In genomic region chr3:168096210-168096795, GRCh38 we compare ENCODE assay signal across 1 cellular context.
TF ChIP-seq lines count a peak whose summit lies in the region.

No MANE protein-coding gene starts in this region.

TF ChIP-seq in HepG2, 621 proteins besides CTCF, POLR2A, EP300 and RAD21 (continued from another document and continues in another):
- TF ChIP-seq ZNF775 (CRISPR knock-in tag; IDR thresholded peaks at IDR 0.05; ENCODE audit: borderline replicate concordance) (no peak), TRIM24 (CRISPR knock-in tag; IDR thresholded peaks at IDR 0.05) (no peak), ZFAT (CRISPR knock-in tag; conservative IDR thresholded peaks at IDR 0.05) (no peak), HNF4G (IDR thresholded peaks at IDR 0.05; ENCODE audit: borderline replicate concordance, low read depth, low read length) (no peak), HNF4G (CRISPR knock-in tag; IDR thresholded peaks at IDR 0.05; ENCODE audit: borderline replicate concordance, low read depth) (no peak), SOX5 (CRISPR knock-in tag; IDR thresholded peaks at IDR 0.05; ENCODE audit: borderline replicate concordance) (0 out of 2 replicates have a peak, but pooled peaks have one; percentile 38), JARID2 (CRISPR knock-in tag; IDR thresholded peaks at IDR 0.05; ENCODE audit: insufficient replicate concordance) (no peak), ZNF354B (CRISPR knock-in tag; IDR thresholded peaks at IDR 0.05) (no peak), SRY (CRISPR knock-in tag; IDR thresholded peaks at IDR 0.05) (0 out of 2 replicates have a peak, but pooled peaks have one; percentile 10), HNF4A (CRISPR knock-in tag; IDR thresholded peaks at IDR 0.05) (no peak), KDM1A (CRISPR knock-in tag; IDR thresholded peaks at IDR 0.05) (no peak), SYNCRIP (IDR thresholded peaks at IDR 0.05; ENCODE audit: insufficient read depth, low read depth, low read length) (no peak), ZNF331 (CRISPR knock-in tag; IDR thresholded peaks at IDR 0.05) (peak; percentile 5; the same call in 1 of the 2 replicates), ZNF724P (CRISPR knock-in tag; IDR thresholded peaks at IDR 0.05; ENCODE audit: borderline replicate concordance) (no peak; the same call in 1 of the 2 replicates), IKZF5 (CRISPR knock-in tag; IDR thresholded peaks at IDR 0.05) (no peak), ZNF205 (CRISPR knock-in tag; IDR thresholded peaks at IDR 0.05) (no peak), ZNF530 (CRISPR knock-in tag; IDR thresholded peaks at IDR 0.05; ENCODE audit: low read depth) (no peak), KDM4B (CRISPR knock-in tag; IDR thresholded peaks at IDR 0.05) (0 out of 2 replicates have a peak, but pooled peaks have one; percentile 20), ZNF10 (CRISPR knock-in tag; IDR thresholded peaks at IDR 0.05; ENCODE audit: borderline replicate concordance, low read depth) (no peak), STAG1 (CRISPR knock-in tag; IDR thresholded peaks at IDR 0.05) (no peak), NFATC3 (CRISPR knock-in tag; IDR thresholded peaks at IDR 0.05) (no peak), KLF15 (CRISPR knock-in tag; IDR thresholded peaks at IDR 0.05; ENCODE audit: borderline replicate concordance) (no peak), ZNF12 (CRISPR knock-in tag; IDR thresholded peaks at IDR 0.05) (no peak; the same call in 1 of the 2 replicates), ZNF891 (CRISPR knock-in tag; IDR thresholded peaks at IDR 0.05) (no peak), SP2 (CRISPR knock-in tag; IDR thresholded peaks at IDR 0.05) (no peak), ZNF496 (CRISPR knock-in tag; IDR thresholded peaks at IDR 0.05; ENCODE audit: insufficient replicate concordance) (no peak), ARNTL (CRISPR knock-in tag; IDR thresholded peaks at IDR 0.05) (peak; percentile 75; the same call in 1 of the 2 replicates), GRHL1 (CRISPR knock-in tag; conservative IDR thresholded peaks at IDR 0.05) (no peak), ATF2 (CRISPR knock-in tag; IDR thresholded peaks at IDR 0.05) (no peak; the same call in 1 of the 2 replicates), ZNF557 (CRISPR knock-in tag; IDR thresholded peaks at IDR 0.05) (no peak), TOPORS (CRISPR knock-in tag; IDR thresholded peaks at IDR 0.05) (0 out of 2 replicates have a peak, but pooled peaks have one; percentile 52), SIX4 (CRISPR knock-in tag; IDR thresholded peaks at IDR 0.05) (peak; percentile 58; the same call in 1 of the 2 replicates), ARID4A (CRISPR knock-in tag; IDR thresholded peaks at IDR 0.05; ENCODE audit: borderline replicate concordance) (peak; percentile 91), ZNF781 (CRISPR knock-in tag; IDR thresholded peaks at IDR 0.05; ENCODE audit: borderline replicate concordance, not compliant biosample characterization) (peak; percentile 40), ZFX (CRISPR knock-in tag; IDR thresholded peaks at IDR 0.05; ENCODE audit: low read depth) (peak; percentile 22; the same call in 1 of the 2 replicates), PITX1 (CRISPR knock-in tag; IDR thresholded peaks at IDR 0.05) (peak; percentile 12; the same call in 1 of the 2 replicates), SAP130 (CRISPR knock-in tag; IDR thresholded peaks at IDR 0.05; ENCODE audit: low read depth) (peak; percentile 69), GTF2F1 (IDR thresholded peaks at IDR 0.05; ENCODE audit: low read length) (no peak), ZNF30 (CRISPR knock-in tag; IDR thresholded peaks at IDR 0.05) (no peak), PPARG (CRISPR knock-in tag; conservative IDR thresholded peaks at IDR 0.05) (no peak; the same call in 1 of the 2 replicates), FOXK2 (IDR thresholded peaks at IDR 0.05) (0 out of 2 replicates have a peak, but pooled peaks have one; percentile 48)
- TF ChIP-seq, protein P1, sequence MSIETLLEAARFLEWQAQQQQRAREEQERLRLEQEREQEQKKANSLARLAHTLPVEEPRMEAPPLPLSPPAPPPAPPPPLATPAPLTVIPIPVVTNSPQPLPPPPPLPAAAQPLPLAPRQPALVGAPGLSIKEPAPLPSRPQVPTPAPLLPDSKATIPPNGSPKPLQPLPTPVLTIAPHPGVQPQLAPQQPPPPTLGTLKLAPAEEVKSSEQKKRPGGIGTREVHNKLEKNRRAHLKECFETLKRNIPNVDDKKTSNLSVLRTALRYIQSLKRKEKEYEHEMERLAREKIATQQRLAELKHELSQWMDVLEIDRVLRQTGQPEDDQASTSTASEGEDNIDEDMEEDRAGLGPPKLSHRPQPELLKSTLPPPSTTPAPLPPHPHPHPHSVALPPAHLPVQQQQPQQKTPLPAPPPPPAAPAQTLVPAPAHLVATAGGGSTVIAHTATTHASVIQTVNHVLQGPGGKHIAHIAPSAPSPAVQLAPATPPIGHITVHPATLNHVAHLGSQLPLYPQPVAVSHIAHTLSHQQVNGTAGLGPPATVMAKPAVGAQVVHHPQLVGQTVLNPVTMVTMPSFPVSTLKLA (IDR thresholded peaks at IDR 0.05) = peak; percentile 94
- TF ChIP-seq, protein P2, sequence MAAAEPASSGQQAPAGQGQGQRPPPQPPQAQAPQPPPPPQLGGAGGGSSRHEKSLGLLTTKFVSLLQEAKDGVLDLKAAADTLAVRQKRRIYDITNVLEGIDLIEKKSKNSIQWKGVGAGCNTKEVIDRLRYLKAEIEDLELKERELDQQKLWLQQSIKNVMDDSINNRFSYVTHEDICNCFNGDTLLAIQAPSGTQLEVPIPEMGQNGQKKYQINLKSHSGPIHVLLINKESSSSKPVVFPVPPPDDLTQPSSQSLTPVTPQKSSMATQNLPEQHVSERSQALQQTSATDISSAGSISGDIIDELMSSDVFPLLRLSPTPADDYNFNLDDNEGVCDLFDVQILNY (CRISPR knock-in tag; conservative IDR thresholded peaks at IDR 0.05) = no peak
- TF ChIP-seq, protein P3, sequence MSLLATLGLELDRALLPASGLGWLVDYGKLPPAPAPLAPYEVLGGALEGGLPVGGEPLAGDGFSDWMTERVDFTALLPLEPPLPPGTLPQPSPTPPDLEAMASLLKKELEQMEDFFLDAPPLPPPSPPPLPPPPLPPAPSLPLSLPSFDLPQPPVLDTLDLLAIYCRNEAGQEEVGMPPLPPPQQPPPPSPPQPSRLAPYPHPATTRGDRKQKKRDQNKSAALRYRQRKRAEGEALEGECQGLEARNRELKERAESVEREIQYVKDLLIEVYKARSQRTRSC (CRISPR knock-in tag; IDR thresholded peaks at IDR 0.05; ENCODE audit: low read depth) = no peak
- TF ChIP-seq, protein P4, sequence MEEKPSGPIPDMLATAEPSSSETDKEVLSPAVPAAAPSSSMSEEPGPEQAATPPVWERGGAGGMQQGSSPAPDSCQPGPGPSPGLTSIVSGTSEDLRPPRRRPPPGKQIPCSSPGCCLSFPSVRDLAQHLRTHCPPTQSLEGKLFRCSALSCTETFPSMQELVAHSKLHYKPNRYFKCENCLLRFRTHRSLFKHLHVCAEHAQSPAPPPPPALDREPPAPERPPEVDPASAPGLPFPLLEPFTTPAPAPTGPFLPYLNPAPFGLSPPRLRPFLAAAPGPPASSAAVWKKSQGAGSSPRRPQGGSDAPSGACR (CRISPR knock-in tag; IDR thresholded peaks at IDR 0.05) = peak; percentile 31; the same call in 1 of the 2 replicates
- TF ChIP-seq, protein P5, sequence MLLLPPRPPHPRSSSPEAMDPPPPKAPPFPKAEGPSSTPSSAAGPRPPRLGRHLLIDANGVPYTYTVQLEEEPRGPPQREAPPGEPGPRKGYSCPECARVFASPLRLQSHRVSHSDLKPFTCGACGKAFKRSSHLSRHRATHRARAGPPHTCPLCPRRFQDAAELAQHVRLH (CRISPR knock-in tag; IDR thresholded peaks at IDR 0.05; ENCODE audit: borderline replicate concordance, low read depth) = no peak; the same call in 1 of the 2 replicates
- TF ChIP-seq, protein P6, sequence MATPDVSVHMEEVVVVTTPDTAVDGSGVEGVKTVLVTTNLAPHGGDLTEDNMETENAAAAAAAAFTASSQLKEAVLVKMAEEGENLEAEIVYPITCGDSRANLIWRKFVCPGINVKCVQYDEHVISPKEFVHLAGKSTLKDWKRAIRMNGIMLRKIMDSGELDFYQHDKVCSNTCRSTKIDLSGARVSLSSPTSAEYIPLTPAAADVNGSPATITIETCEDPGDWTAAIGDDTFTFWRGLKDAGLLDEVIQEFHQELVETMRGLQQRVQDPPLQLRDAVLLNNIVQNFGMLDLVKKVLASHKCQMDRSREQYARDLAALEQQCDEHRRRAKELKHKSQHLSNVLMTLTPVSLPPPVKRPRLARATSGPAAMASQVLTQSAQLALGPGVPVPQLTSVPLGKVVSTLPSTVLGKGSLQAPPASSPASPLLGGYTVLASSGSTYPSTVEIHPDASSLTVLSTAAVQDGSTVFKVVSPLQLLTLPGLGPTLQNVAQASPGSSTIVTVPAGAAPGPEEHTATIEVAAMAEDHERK (CRISPR knock-in tag; IDR thresholded peaks at IDR 0.05; ENCODE audit: low read depth) = no peak
- TF ChIP-seq, protein P7, sequence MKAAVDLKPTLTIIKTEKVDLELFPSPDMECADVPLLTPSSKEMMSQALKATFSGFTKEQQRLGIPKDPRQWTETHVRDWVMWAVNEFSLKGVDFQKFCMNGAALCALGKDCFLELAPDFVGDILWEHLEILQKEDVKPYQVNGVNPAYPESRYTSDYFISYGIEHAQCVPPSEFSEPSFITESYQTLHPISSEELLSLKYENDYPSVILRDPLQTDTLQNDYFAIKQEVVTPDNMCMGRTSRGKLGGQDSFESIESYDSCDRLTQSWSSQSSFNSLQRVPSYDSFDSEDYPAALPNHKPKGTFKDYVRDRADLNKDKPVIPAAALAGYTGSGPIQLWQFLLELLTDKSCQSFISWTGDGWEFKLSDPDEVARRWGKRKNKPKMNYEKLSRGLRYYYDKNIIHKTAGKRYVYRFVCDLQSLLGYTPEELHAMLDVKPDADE (CRISPR knock-in tag; IDR thresholded peaks at IDR 0.05) = no peak
